11 cellular contexts compared by ENCODE assay signal in genomic region chr6:133977983-133978895, GRCh38.
DNase-seq lines count a peak whose midpoint lies in the region; ATAC-seq lines count a peak whose summit lies in the region.
"Had no signal": no experiment of that assay in that cellular context is flagged by ENCODE, and none has a peak within 500 bp of the region (broad histone marks: within the 10 kb centered on the region; RNA-seq: fewer than 3 reads in every experiment).

No MANE protein-coding gene starts in this region.

- peak; percentile 57 for DNase-seq in DMS53 (lab: John Stamatoyannopoulos, UW)
- peak; percentile 82 for DNase-seq in amniotic epithelial cell (ENCODE audit: low read depth)
- DNase-seq in kidney tubule cell (ENCODE audit: low spot score) = peak; percentile 22
- DNase-seq in GDM1 (lab: John Stamatoyannopoulos, UW) = no peak
- DNase-seq in GM19240 (ENCODE audit: insufficient read length, low spot score) = no peak
- DNase-seq: naive B cell, NCI-H510A treated with DMSO at 0.1 percent for 48 hours had no signal

- ATAC-seq in HG02798 (IDR thresholded peaks at IDR 0.05; ENCODE audit: poor library complexity, unreplicated experiment) (peak; percentile 74), HG03280 (IDR thresholded peaks at IDR 0.05; ENCODE audit: unreplicated experiment) (no peak), HG03159 (IDR thresholded peaks at IDR 0.05; ENCODE audit: unreplicated experiment) (no peak)
- ATAC-seq: GM12878 had no signal

Comparison
In these comparisons a context has a peak if more than half of its experiments do, and no peak if none do; other contexts are left out.
1. DNase-seq: peak in DMS53 (single experiment), amniotic epithelial cell (single experiment) and kidney tubule cell (single experiment); none in GDM1 (single experiment) and GM19240 (single experiment).